Comparison of ENCODE assay signal across 2 cellular contexts in the genomic region with DNA sequence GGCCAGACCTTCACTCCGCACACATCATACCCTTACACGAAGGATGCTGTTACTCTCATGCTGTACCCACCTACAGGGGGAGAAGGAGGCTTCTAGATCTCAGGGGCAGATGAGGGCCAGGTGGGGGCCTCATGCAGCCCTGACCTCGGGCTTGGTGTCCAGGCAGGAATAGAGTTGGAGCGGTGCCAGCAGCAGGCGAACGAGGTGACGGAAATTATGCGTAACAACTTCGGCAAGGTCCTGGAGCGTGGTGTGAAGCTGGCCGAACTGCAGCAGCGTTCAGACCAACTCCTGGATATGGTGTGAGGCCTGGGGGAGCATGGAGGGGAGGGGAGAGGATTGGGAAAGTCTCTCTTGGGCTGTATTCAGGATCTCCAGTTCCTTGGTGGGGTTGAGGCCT.
TF ChIP-seq lines count a peak whose summit lies in the region.

No MANE protein-coding gene starts in this region.

TF ChIP-seq in WTC11, 78 proteins besides CTCF, POLR2A, EP300 and RAD21:
- TF ChIP-seq, protein P1, sequence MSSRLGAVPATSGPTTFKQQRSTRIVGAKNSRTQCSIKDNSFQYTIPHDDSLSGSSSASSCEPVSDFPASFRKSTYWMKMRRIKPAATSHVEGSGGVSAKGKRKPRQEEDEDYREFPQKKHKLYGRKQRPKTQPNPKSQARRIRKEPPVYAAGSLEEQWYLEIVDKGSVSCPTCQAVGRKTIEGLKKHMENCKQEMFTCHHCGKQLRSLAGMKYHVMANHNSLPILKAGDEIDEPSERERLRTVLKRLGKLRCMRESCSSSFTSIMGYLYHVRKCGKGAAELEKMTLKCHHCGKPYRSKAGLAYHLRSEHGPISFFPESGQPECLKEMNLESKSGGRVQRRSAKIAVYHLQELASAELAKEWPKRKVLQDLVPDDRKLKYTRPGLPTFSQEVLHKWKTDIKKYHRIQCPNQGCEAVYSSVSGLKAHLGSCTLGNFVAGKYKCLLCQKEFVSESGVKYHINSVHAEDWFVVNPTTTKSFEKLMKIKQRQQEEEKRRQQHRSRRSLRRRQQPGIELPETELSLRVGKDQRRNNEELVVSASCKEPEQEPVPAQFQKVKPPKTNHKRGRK (CRISPR knock-in tag; IDR thresholded peaks at IDR 0.05; ENCODE audit: borderline replicate concordance) = no peak
- TF ChIP-seq CBFB (CRISPR knock-in tag; IDR thresholded peaks at IDR 0.05; ENCODE audit: low read depth) (no peak), FOXJ3 (CRISPR knock-in tag; IDR thresholded peaks at IDR 0.05; ENCODE audit: borderline replicate concordance) (no peak), RORB (CRISPR knock-in tag; IDR thresholded peaks at IDR 0.05) (no peak), TEAD4 (CRISPR knock-in tag; IDR thresholded peaks at IDR 0.05) (no peak), ETV6 (CRISPR knock-in tag; IDR thresholded peaks at IDR 0.05) (no peak), TEAD1 (CRISPR knock-in tag; IDR thresholded peaks at IDR 0.05) (no peak), NFYB (CRISPR knock-in tag; conservative IDR thresholded peaks at IDR 0.05; ENCODE audit: low read depth) (no peak)
- TF ChIP-seq, protein P2, sequence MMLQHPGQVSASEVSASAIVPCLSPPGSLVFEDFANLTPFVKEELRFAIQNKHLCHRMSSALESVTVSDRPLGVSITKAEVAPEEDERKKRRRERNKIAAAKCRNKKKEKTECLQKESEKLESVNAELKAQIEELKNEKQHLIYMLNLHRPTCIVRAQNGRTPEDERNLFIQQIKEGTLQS (CRISPR knock-in tag; conservative IDR thresholded peaks at IDR 0.05) = no peak
- TF ChIP-seq, protein P3, sequence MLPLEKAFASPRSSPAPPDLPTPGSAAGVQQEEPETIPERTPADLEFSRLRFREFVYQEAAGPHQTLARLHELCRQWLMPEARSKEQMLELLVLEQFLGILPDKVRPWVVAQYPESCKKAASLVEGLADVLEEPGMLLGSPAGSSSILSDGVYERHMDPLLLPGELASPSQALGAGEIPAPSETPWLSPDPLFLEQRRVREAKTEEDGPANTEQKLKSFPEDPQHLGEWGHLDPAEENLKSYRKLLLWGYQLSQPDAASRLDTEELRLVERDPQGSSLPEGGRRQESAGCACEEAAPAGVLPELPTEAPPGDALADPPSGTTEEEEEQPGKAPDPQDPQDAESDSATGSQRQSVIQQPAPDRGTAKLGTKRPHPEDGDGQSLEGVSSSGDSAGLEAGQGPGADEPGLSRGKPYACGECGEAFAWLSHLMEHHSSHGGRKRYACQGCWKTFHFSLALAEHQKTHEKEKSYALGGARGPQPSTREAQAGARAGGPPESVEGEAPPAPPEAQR (CRISPR knock-in tag; IDR thresholded peaks at IDR 0.05) = no peak

TF ChIP-seq in endothelial cell of umbilical vein, 7 proteins besides CTCF, POLR2A, EP300 and RAD21:
- TF ChIP-seq FOS (IDR thresholded peaks at IDR 0.05; ENCODE audit: borderline replicate concordance, insufficient read depth, low read length) (no peak), EZH2 (IDR thresholded peaks at IDR 0.05; ENCODE audit: borderline replicate concordance, low read depth, low read length, severe bottlenecking) (no peak)
- TF ChIP-seq, protein P4, sequence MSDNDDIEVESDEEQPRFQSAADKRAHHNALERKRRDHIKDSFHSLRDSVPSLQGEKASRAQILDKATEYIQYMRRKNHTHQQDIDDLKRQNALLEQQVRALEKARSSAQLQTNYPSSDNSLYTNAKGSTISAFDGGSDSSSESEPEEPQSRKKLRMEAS (IDR thresholded peaks at IDR 0.05; ENCODE audit: insufficient read depth, insufficient read length) = no peak
